ENCODE assay signal across 22 cellular contexts in genomic region chr9:93419023-93419422, GRCh38. TPM values are rescaled to one million over a fixed set of nuclear protein-coding genes. Genes with fewer than 3 reads are reported as not detected.
DNase-seq lines count a peak whose midpoint lies in the region; ATAC-seq, FAIRE-seq and TF ChIP-seq lines count a peak whose summit lies in the region.
"Had no signal": no experiment of that assay in that cellular context is flagged by ENCODE, and none has a peak within 500 bp of the region (broad histone marks: within the 10 kb centered on the region; RNA-seq: fewer than 3 reads in every experiment).

No MANE protein-coding gene starts in this region.

- no peak overlapping the region for H3K4me3 ChIP-seq in K562
- H3K4me3 ChIP-seq in naive thymus-derived CD4-positive, alpha-beta T cell (ENCODE audit: low read length) = no peak overlapping the region
- H3K4me3 ChIP-seq in SK-N-SH (ENCODE audit: low read depth in 2 of 2, low read length in 1 of 2) = no peak overlapping the region
- H3K4me3 ChIP-seq: BLaER1, GM12878 had no signal

- H3K9me1 ChIP-seq in K562 (ENCODE audit: control insufficient read depth, insufficient read depth, low read length) = no peaks in the 10 kb centered on the region

- no peak for TF ChIP-seq POLR2A in K562 (conservative IDR thresholded peaks at IDR 0.05)

- intact Hi-C loops in K562 (cut with micrococcal nuclease) = no loop called here
- intact Hi-C loops in naive thymus-derived CD4-positive, alpha-beta T cell (cut with micrococcal nuclease) = no loop called here

- H3K4me3 Mint-ChIP-seq in glutamatergic neuron (ENCODE audit: unreplicated experiment) = peak overlapping the region; percentile 7
- no peak overlapping the region for H3K4me3 Mint-ChIP-seq in naive thymus-derived CD4-positive, alpha-beta T cell
- H3K4me3 Mint-ChIP-seq: CD14-positive monocyte; CD4-positive, alpha-beta memory T cell; CD4-positive, CD25-positive, alpha-beta regulatory T cell had no signal

- 4% methylated on average over 1 of the region's 1 CpG for WGBS in K562 (ENCODE audit: insufficient coverage, low coverage, missing lambda C conversion rate)
- 7% methylated on average over 1 of the region's 1 CpG for WGBS in SK-N-SH (ENCODE audit: low lambda C conversion rate)

- BruUV-seq in K562 (replicated peaks; lab: Mats Ljungman, UMichigan) = no TSS peak

- H3K4me2 ChIP-seq in K562 (ENCODE audit: insufficient read depth, low read length) = no peak overlapping the region
- no peak overlapping the region for H3K4me2 ChIP-seq in SK-N-SH
- H3K4me2 ChIP-seq: BLaER1 had no signal

- H3K36me3 ChIP-seq in K562 (ENCODE audit: control insufficient read depth, insufficient read depth, low read length) (no peaks in the 10 kb centered on the region), SK-N-SH (replicated peaks in 1 of 2; ENCODE audit: control insufficient read depth in 1 of 2, insufficient read depth in 2 of 2, low read length in 1 of 2) (no peaks in the 10 kb centered on the region)
- H3K36me3 ChIP-seq in naive thymus-derived CD4-positive, alpha-beta T cell (ENCODE audit: control insufficient read depth in 2 of 3, insufficient read depth in 3 of 3, low read length in 3 of 3) = no peaks in the 10 kb centered on the region
- H3K36me3 ChIP-seq: BE2C, BLaER1 had no signal

- H4K20me1 ChIP-seq in K562 (replicated peaks; ENCODE audit: control insufficient read depth, insufficient read depth, low read length) (no peaks in the 10 kb centered on the region), SK-N-SH (ENCODE audit: insufficient read depth) (no peaks in the 10 kb centered on the region)
- H4K20me1 ChIP-seq: BLaER1 had no signal

- 0 out of 2 replicates have a peak, but pooled peaks cover 7% of the 10 kb centered on the region for H3K9me3 ChIP-seq in K562 (replicated peaks; ENCODE audit: control insufficient read depth, insufficient read depth, low read depth, low read length)
- peaks cover 0 to 20% (median 0%) of the 10 kb centered on the region in 3 experiments for H3K9me3 ChIP-seq in naive thymus-derived CD4-positive, alpha-beta T cell (ENCODE audit: control insufficient read depth in 2 of 3, low read length in 3 of 3)
- H3K9me3 ChIP-seq in SK-N-SH = no peaks in the 10 kb centered on the region
- H3K9me3 ChIP-seq: BE2C, Caco-2 had no signal

- H3K79me2 ChIP-seq in K562 (ENCODE audit: control insufficient read depth, insufficient read depth, low read length) = no peaks in the 10 kb centered on the region
- no peaks in the 10 kb centered on the region for H3K79me2 ChIP-seq in SK-N-SH (ENCODE audit: insufficient read depth)

- POLR2A ChIA-PET in K562 (lab: Yijun Ruan, JAX) = interaction anchor here (1.3 kb wide), 1 partner anchor 35 kb away, joined by 5 read pairs; the partner anchor contains the start of gene FAM120AOS
- POLR2A ChIA-PET in naive thymus-derived CD4-positive, alpha-beta T cell (lab: Charles Lee) = no interaction called here
- POLR2A ChIA-PET in SK-N-SH (lab: Yijun Ruan, JAX) = no interaction called here

- no peak for DNase-seq in K562 (ENCODE audit: extremely low read depth in 1 of 4, low spot score in 3 of 4)
- no peak for DNase-seq in glutamatergic neuron
- DNase-seq in naive thymus-derived CD4-positive, alpha-beta T cell = no peak
- no peak for DNase-seq in SK-N-SH
- DNase-seq: 8988T; ACHN; BE2C; C1 segment of cervical spinal cord; Caco-2; Calu3; CD4-positive, alpha-beta memory T cell; CD4-positive, CD25-positive, alpha-beta regulatory T cell; DMS79 treated with DMSO at 0.1 percent for 48 hours; GDM1 had no signal

- no peak overlapping the region for H3K9ac ChIP-seq in K562 (ENCODE audit: insufficient read depth in 1 of 2, low read depth in 2 of 2, low read length in 2 of 2)
- H3K9ac ChIP-seq in SK-N-SH = no peak overlapping the region
- H3K9ac ChIP-seq: BLaER1 had no signal

- no peak for TF ChIP-seq RAD21 in K562 (CRISPR knock-in tag; conservative IDR thresholded peaks at IDR 0.05 in 1 of 2, IDR thresholded peaks at IDR 0.05 in 1 of 2)
- TF ChIP-seq RAD21 in SK-N-SH (IDR thresholded peaks at IDR 0.05; ENCODE audit: low read length) = no peak

- TF ChIP-seq EP300 in K562 (IDR thresholded peaks at IDR 0.05; ENCODE audit: low read length) (no peak), SK-N-SH (IDR thresholded peaks at IDR 0.05; ENCODE audit: borderline replicate concordance in 1 of 2, low read depth in 1 of 2, low read length in 1 of 2) (no peak)

- TF ChIP-seq CTCF in K562 (IDR thresholded peaks at IDR 0.05 in 2 of 3, conservative IDR thresholded peaks at IDR 0.05 in 1 of 3; ENCODE audit: insufficient read depth in 2 of 3, low read depth in 1 of 3, low read length in 3 of 3) (no peak), glutamatergic neuron (IDR thresholded peaks at IDR 0.05; ENCODE audit: partially characterized antibody, unreplicated experiment) (no peak), SK-N-SH (IDR thresholded peaks at IDR 0.05) (no peak)

- in situ Hi-C loops in K562 (cut with MboI) = no loop called here

- no peaks in the 10 kb centered on the region for H3K4me1 Mint-ChIP-seq in glutamatergic neuron (ENCODE audit: low read depth, unreplicated experiment)
- peaks cover 0 to 1% (median 0%) of the 10 kb centered on the region in 7 donors for H3K4me1 Mint-ChIP-seq in naive thymus-derived CD4-positive, alpha-beta T cell
- H3K4me1 Mint-ChIP-seq: CD14-positive monocyte; CD4-positive, alpha-beta memory T cell; CD4-positive, CD25-positive, alpha-beta regulatory T cell had no signal

- peaks cover 5% of the 10 kb centered on the region for H3K9me3 Mint-ChIP-seq in glutamatergic neuron (ENCODE audit: unreplicated experiment)
- peaks cover 0 to 36% (median 17%) of the 10 kb centered on the region in 11 donors for H3K9me3 Mint-ChIP-seq in naive thymus-derived CD4-positive, alpha-beta T cell

- H3K4me1 ChIP-seq in K562 (replicated peaks in 1 of 2; ENCODE audit: control insufficient read depth in 2 of 2, insufficient read depth in 2 of 2, low read length in 2 of 2) (no peaks in the 10 kb centered on the region), SK-N-SH (ENCODE audit: control insufficient read depth in 1 of 2, insufficient read depth in 2 of 2, low read depth in 1 of 2, low read length in 1 of 2) (no peaks in the 10 kb centered on the region)
- H3K4me1 ChIP-seq in naive thymus-derived CD4-positive, alpha-beta T cell (ENCODE audit: control insufficient read depth in 2 of 2, insufficient read depth in 2 of 2, low read length in 2 of 2) = no peaks in the 10 kb centered on the region
- H3K4me1 ChIP-seq: BE2C, Caco-2 had no signal

- no peaks in the 10 kb centered on the region for H3F3A ChIP-seq in SK-N-SH (replicated peaks; ENCODE audit: insufficient read depth)

- ATAC-seq in K562 = no peak
- no peak for ATAC-seq in naive thymus-derived CD4-positive, alpha-beta T cell
- ATAC-seq: GM12878 had no signal

- H3K27me3 ChIP-seq in K562 (ENCODE audit: control insufficient read depth in 2 of 2, insufficient read depth in 2 of 2, low read length in 2 of 2) = peaks cover 8 to 32% of the 10 kb centered on the region in 2 experiments; a peak in 3 of 5 replicates
- H3K27me3 ChIP-seq in naive thymus-derived CD4-positive, alpha-beta T cell (ENCODE audit: control insufficient read depth in 2 of 2, insufficient read depth in 2 of 2, low read length in 2 of 2) = no peaks in the 10 kb centered on the region
- H3K27me3 ChIP-seq in SK-N-SH (ENCODE audit: insufficient read depth) = no peaks in the 10 kb centered on the region
- H3K27me3 ChIP-seq: BE2C, BLaER1 had no signal

- no peaks in the 10 kb centered on the region for H3K9me2 ChIP-seq in SK-N-SH

- CTCF ChIA-PET in K562 (lab: Yijun Ruan, JAX; ENCODE audit: low intra/inter-chr PET ratio) = no interaction called here
- CTCF ChIA-PET in naive thymus-derived CD4-positive, alpha-beta T cell (lab: Charles Lee) = no interaction called here
- CTCF ChIA-PET in SK-N-SH (lab: Yijun Ruan, JAX) = no interaction called here

- H2AFZ ChIP-seq in K562 (ENCODE audit: low read depth, low read length) (no peak overlapping the region), SK-N-SH (ENCODE audit: low read depth) (no peak overlapping the region)

- peaks cover 1% of the 10 kb centered on the region for H3K27me3 Mint-ChIP-seq in glutamatergic neuron (ENCODE audit: unreplicated experiment)
- H3K27me3 Mint-ChIP-seq in naive thymus-derived CD4-positive, alpha-beta T cell = peaks cover 12 to 30% (median 20%) of the 10 kb centered on the region in 5 donors

- no peak overlapping the region for H3K27ac Mint-ChIP-seq in glutamatergic neuron (ENCODE audit: unreplicated experiment)
- no peak overlapping the region for H3K27ac Mint-ChIP-seq in naive thymus-derived CD4-positive, alpha-beta T cell
- H3K27ac Mint-ChIP-seq: CD14-positive monocyte; CD4-positive, alpha-beta memory T cell had no signal

- no peak overlapping the region for H3K27ac ChIP-seq in K562 (ENCODE audit: extremely low read depth, low read depth, low read length)
- no peak overlapping the region for H3K27ac ChIP-seq in naive thymus-derived CD4-positive, alpha-beta T cell (ENCODE audit: low read depth, low read length)
- no peak overlapping the region for H3K27ac ChIP-seq in SK-N-SH (ENCODE audit: low read depth in 2 of 2, low read length in 1 of 2)
- H3K27ac ChIP-seq: BLaER1 had no signal

- peaks cover 13% of the 10 kb centered on the region for H3K36me3 Mint-ChIP-seq in glutamatergic neuron (ENCODE audit: unreplicated experiment)
- peaks cover 0 to 8% (median 7%) of the 10 kb centered on the region in 5 donors for H3K36me3 Mint-ChIP-seq in naive thymus-derived CD4-positive, alpha-beta T cell
- H3K36me3 Mint-ChIP-seq: CD14-positive monocyte had no signal

- FAIRE-seq in G401.6 (lab: Jason Lieb, UNC) = peak; percentile 11
- no peak for FAIRE-seq in K562 (lab: Jason Lieb, UNC)
- FAIRE-seq: A204.1, D721Med, GM12878, GM12892, GM18507 had no signal

RNA-seq across cellular contexts. Expression of gene FAM120A, which starts 32.5 kb away (rescaled TPM):
- 111 and 132 TPM in 2 replicates for total RNA-seq in K562 (2011; cell fraction: chromatin; rRNA removed; ENCODE audit: low replicate concordance)
- total RNA-seq in K562 (2011; cell fraction: nucleolus; rRNA removed) = 71.4 and 76.6 TPM in 2 replicates
- 75.8 and 80.5 TPM in 2 replicates for total RNA-seq in K562 (2011; cell fraction: nucleoplasm; rRNA removed)
- total RNA-seq in K562 (2014; rRNA removed) (42.2 and 56.2 TPM in 2 replicates), K562 (2014; rRNA removed; fragmentation: Illumina TruSeq; extraction: Trizol) (38.9 and 41.0 TPM in 2 replicates), K562 (2015; rRNA removed; fragmentation: Illumina TruSeq; extraction: Trizol) (59.5 and 62.1 TPM in 2 replicates), K562 (2021) (71.0 and 72.6 TPM in 2 replicates), glutamatergic neuron (ENCODE audit: unreplicated experiment) (32.3 TPM)
- polyA plus RNA-seq in K562 (2011; rRNA removed) (50.4 and 52.3 TPM in 2 replicates), K562 (2014; fragmentation: Illumina TruSeq; extraction: Trizol) (60.3 and 69.6 TPM in 2 replicates), K562 (2014; fragmentation: Nextera tagmentation; extraction: Ambion mirVana) (10 to 100 TPM in 1 of 2 experiments, 1 to 10 TPM in 1; 8.7 to 10.3 TPM), K562 (2014; rRNA removed) (34.4 and 47.6 TPM in 2 replicates), SK-N-SH (2012; rRNA removed) (50.0 and 58.6 TPM in 2 replicates)
- polyA plus RNA-seq in K562 (2011; cell fraction: cytosol; rRNA removed) = 34.5 and 41.7 TPM in 2 replicates
- polyA plus RNA-seq in K562 (2011; cell fraction: nucleus; rRNA removed) = 56.2 and 77.0 TPM in 2 replicates
- 40.3 and 51.8 TPM in 2 replicates for polyA plus RNA-seq in K562 (2012)
- 105 and 107 TPM in 2 replicates for polyA minus RNA-seq in K562 (2011; rRNA and poly(A)+ RNA removed)
- 89.4 and 94.9 TPM in 2 replicates for polyA minus RNA-seq in K562 (2011; cell fraction: cytosol; rRNA and poly(A)+ RNA removed)
- 102 and 127 TPM in 2 replicates for polyA minus RNA-seq in K562 (2011; cell fraction: nucleus; rRNA and poly(A)+ RNA removed)
- 100 to 1,000 TPM in 1 of 5 experiments, 10 to 100 TPM in 4; 62.8 to 136 (median 81.2) TPM for total RNA-seq in naive thymus-derived CD4-positive, alpha-beta T cell
- polyA plus RNA-seq in naive thymus-derived CD4-positive, alpha-beta T cell = 1 to 10 TPM; 9.0 to 9.5 TPM
- polyA plus RNA-seq in SK-N-SH (2012; cell fraction: cytosol; rRNA removed) = 46.8 and 59.3 TPM in 2 replicates
- 45.9 and 55.1 TPM in 2 replicates for polyA plus RNA-seq in SK-N-SH (2012; cell fraction: nucleus; rRNA removed)

RNA-seq across cellular contexts. Expression of gene FAM120AOS, which starts 34.4 kb away (rescaled TPM):
- 28.9 and 38.7 TPM in 2 replicates for total RNA-seq in K562 (2011; cell fraction: chromatin; rRNA removed; ENCODE audit: low replicate concordance)
- 29.7 and 37.4 TPM in 2 replicates for total RNA-seq in K562 (2011; cell fraction: nucleolus; rRNA removed)
- 28.1 and 29.3 TPM in 2 replicates for total RNA-seq in K562 (2011; cell fraction: nucleoplasm; rRNA removed)
- total RNA-seq in K562 (2014; rRNA removed) = 41.4 and 44.4 TPM in 2 replicates
- 39.3 and 42.7 TPM in 2 replicates for total RNA-seq in K562 (2014; rRNA removed; fragmentation: Illumina TruSeq; extraction: Trizol)
- 41.7 and 44.3 TPM in 2 replicates for total RNA-seq in K562 (2015; rRNA removed; fragmentation: Illumina TruSeq; extraction: Trizol)
- total RNA-seq in K562 (2021) = 39.6 and 43.5 TPM in 2 replicates
- polyA plus RNA-seq in K562 (2011; rRNA removed) = 29.6 and 46.1 TPM in 2 replicates
- polyA plus RNA-seq in K562 (2011; cell fraction: cytosol; rRNA removed) = 23.3 and 30.5 TPM in 2 replicates
- polyA plus RNA-seq in K562 (2011; cell fraction: nucleus; rRNA removed) = 19.8 and 21.6 TPM in 2 replicates
- polyA plus RNA-seq in K562 (2012) = 35.5 and 37.7 TPM in 2 replicates
- polyA plus RNA-seq in K562 (2014; fragmentation: Illumina TruSeq; extraction: Trizol) = 40.5 and 53.4 TPM in 2 replicates
- polyA plus RNA-seq in K562 (2014; fragmentation: Nextera tagmentation; extraction: Ambion mirVana) = 10 to 100 TPM; 18.8 to 19.4 TPM
- polyA plus RNA-seq in K562 (2014; rRNA removed) = 39.3 and 41.5 TPM in 2 replicates
- 30.7 and 32.0 TPM in 2 replicates for polyA minus RNA-seq in K562 (2011; rRNA and poly(A)+ RNA removed)
- 10.5 and 19.3 TPM in 2 replicates for polyA minus RNA-seq in K562 (2011; cell fraction: cytosol; rRNA and poly(A)+ RNA removed)
- polyA minus RNA-seq in K562 (2011; cell fraction: nucleus; rRNA and poly(A)+ RNA removed) = 16.7 and 21.9 TPM in 2 replicates
- 24.2 TPM for total RNA-seq in glutamatergic neuron (ENCODE audit: unreplicated experiment)
- 10 to 100 TPM; 36.7 to 49.5 (median 42.3) TPM for total RNA-seq in naive thymus-derived CD4-positive, alpha-beta T cell
- polyA plus RNA-seq in naive thymus-derived CD4-positive, alpha-beta T cell = 10 to 100 TPM; 54.8 to 62.1 TPM
- polyA plus RNA-seq in SK-N-SH (2012; rRNA removed) = 30.1 and 33.3 TPM in 2 replicates
- polyA plus RNA-seq in SK-N-SH (2012; cell fraction: cytosol; rRNA removed) = 35.4 and 37.5 TPM in 2 replicates
- polyA plus RNA-seq in SK-N-SH (2012; cell fraction: nucleus; rRNA removed) = 19.4 and 21.9 TPM in 2 replicates
